Comparison of ENCODE assay signal across 14 cellular contexts in genomic region chr5:97797994-97798451, GRCh38.
"Had no signal": no experiment of that assay in that cellular context is flagged by ENCODE, and none has a peak within 500 bp of the region (broad histone marks: within the 10 kb centered on the region; RNA-seq: fewer than 3 reads in every experiment).

No MANE protein-coding gene starts in this region.

- FAIRE-seq: kidney had no signal

- DNase-seq: activated CD4-positive, alpha-beta memory T cell treated with anti-CD3 and anti-CD28 coated beads for 36 hours; activated CD4-positive, alpha-beta T cell treated with anti-CD3 and anti-CD28 coated beads for 36 hours; activated effector memory CD4-positive, alpha-beta T cell treated with Interleukin-2 at 50 U/mL for 16 hours; activated naive CD4-positive, alpha-beta T cell treated with anti-CD3 and anti-CD28 coated beads, Interleukin-2, amount 50 U/mL, for 16 hours; activated T-cell treated with anti-CD3 and anti-CD28 coated beads, Interleukin-2, amount 50 U/mL, for 4 hours; adrenal gland; central memory CD4-positive, alpha-beta T cell; effector CD8-positive, alpha-beta T cell; kidney; nephron progenitor cell; ovary; stimulated activated CD4-positive, alpha-beta T cell treated with anti-CD3 and anti-CD28 coated beads, Interleukin-12 subunit alpha, Interleukin-12 subunit beta, amount 100 ng/mL, for 4 hours; stimulated activated CD4-positive, alpha-beta T cell treated with anti-CD3 and anti-CD28 coated beads, Interleukin-2, amount 100 ng/mL, for 24 hours; T-helper 17 cell had no signal
